In the genomic region with DNA sequence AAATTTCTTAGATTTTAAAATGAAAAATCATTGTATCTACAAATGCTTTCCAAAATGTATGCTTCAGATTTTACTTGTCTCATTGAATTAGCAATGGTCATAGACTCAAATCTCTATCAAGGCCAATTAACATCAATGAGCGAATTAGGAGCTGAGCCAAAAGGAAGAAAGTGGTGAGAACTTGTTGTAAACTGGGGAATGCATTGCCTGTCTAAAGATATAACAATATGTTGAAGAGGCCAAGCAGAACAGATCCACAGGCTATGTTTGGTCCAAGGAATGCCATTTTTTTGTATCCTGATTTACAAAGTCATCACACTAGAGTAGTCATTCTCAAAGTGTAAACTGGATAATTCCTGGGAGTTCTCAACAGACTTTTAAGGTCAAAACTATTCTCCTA, we compare ENCODE assay signal across 25 cellular contexts.
"Had no signal": no experiment of that assay in that cellular context is flagged by ENCODE, and none has a peak within 500 bp of the region (broad histone marks: within the 10 kb centered on the region; RNA-seq: fewer than 3 reads in every experiment).

No MANE protein-coding gene starts in this region.

- ATAC-seq: effector memory CD8-positive, alpha-beta T cell; esophagus mucosa; foreskin keratinocyte; gastrocnemius medialis; gastroesophageal sphincter; heart left ventricle; heart right ventricle had no signal

- H3K4me3 Mint-ChIP-seq: dendritic cell treated with granulocyte-macrophage colony-stimulating factor and Interleukin-4, amounts not matched to agents 40 ng/mL and 50 ng/mL, for 4 days; effector memory CD8-positive, alpha-beta T cell; endodermal cell had no signal

- H3K9me3 ChIP-seq: colonic mucosa, esophagus muscularis mucosa, esophagus squamous epithelium, gastrocnemius medialis, gastroesophageal sphincter had no signal

- H3K4me1 ChIP-seq: colonic mucosa, esophagus squamous epithelium, foreskin keratinocyte, gastrocnemius medialis, heart right ventricle had no signal

- H3K27ac ChIP-seq: colonic mucosa, coronary artery, dorsolateral prefrontal cortex, epithelial cell of prostate, esophagus muscularis mucosa, esophagus squamous epithelium, foreskin keratinocyte, gastrocnemius medialis, gastroesophageal sphincter, heart left ventricle, heart right ventricle had no signal

- DNase-seq: colonic mucosa; cortex of kidney; dermis blood vessel endothelial cell; dorsolateral prefrontal cortex; effector CD4-positive, alpha-beta T cell; effector CD8-positive, alpha-beta T cell; effector memory CD4-positive, alpha-beta T cell; effector memory CD8-positive, alpha-beta T cell; endodermal cell; erythroblast; esophagus squamous epithelium; foreskin fibroblast; foreskin keratinocyte; foreskin melanocyte; gastrocnemius medialis; glutamatergic neuron; head of caudate nucleus; heart left ventricle; heart right ventricle had no signal

- H3K27me3 ChIP-seq: colonic mucosa, esophagus muscularis mucosa, esophagus squamous epithelium, foreskin keratinocyte, gastrocnemius medialis, gastroesophageal sphincter, heart left ventricle, heart right ventricle had no signal

- H3K27me3 Mint-ChIP-seq: dendritic cell treated with granulocyte-macrophage colony-stimulating factor and Interleukin-4, amounts not matched to agents 40 ng/mL and 50 ng/mL, for 4 days; effector memory CD8-positive, alpha-beta T cell had no signal

- H3K27ac Mint-ChIP-seq: dendritic cell treated with granulocyte-macrophage colony-stimulating factor and Interleukin-4, amounts not matched to agents 40 ng/mL and 50 ng/mL, for 4 days; effector memory CD8-positive, alpha-beta T cell; endodermal cell had no signal

- H3K4me3 ChIP-seq: colonic mucosa, coronary artery, dorsolateral prefrontal cortex, esophagus muscularis mucosa, esophagus squamous epithelium, gastrocnemius medialis, gastroesophageal sphincter, heart left ventricle, heart right ventricle had no signal

- H3K36me3 ChIP-seq: colonic mucosa, esophagus muscularis mucosa, esophagus squamous epithelium, gastrocnemius medialis, gastroesophageal sphincter, heart left ventricle, heart right ventricle had no signal
